17 cellular contexts compared by ENCODE assay signal in the genomic region with DNA sequence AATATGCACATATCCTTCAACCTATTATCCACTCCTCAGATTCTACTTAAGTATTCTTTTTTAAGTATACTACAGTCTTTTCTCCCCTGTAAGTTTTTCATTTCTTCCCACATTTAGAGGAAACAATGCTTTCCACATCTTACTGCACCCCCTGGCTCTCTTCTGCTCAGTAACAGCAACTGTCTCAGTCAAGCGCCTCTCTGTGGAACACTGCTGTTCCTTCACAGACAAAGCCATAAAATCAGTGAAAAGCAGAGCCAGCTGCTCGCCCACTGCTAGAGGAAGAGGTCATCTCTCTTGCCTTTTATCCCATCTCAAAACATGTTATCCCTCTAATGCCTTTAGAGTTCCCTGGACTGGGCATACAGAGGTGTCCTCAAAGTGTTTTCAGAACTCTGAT. TPM values are rescaled to one million over a fixed set of nuclear protein-coding genes. Genes with fewer than 3 reads are reported as not detected.
DNase-seq lines count a peak whose midpoint lies in the region; ATAC-seq and TF ChIP-seq lines count a peak whose summit lies in the region.
"Had no signal": no experiment of that assay in that cellular context is flagged by ENCODE, and none has a peak within 500 bp of the region (broad histone marks: within the 10 kb centered on the region; RNA-seq: fewer than 3 reads in every experiment).

No MANE protein-coding gene starts in this region.

- H2AFZ ChIP-seq in SK-N-SH (ENCODE audit: low read depth) (no peak overlapping the region), fibroblast of lung (ENCODE audit: low read length) (peak overlapping the region; percentile 11)

- H3K79me2 ChIP-seq in SK-N-SH (ENCODE audit: insufficient read depth): no peaks in the 10 kb centered on the region
- no peaks in the 10 kb centered on the region for H3K79me2 ChIP-seq in fibroblast of lung (ENCODE audit: control insufficient read depth, insufficient read depth, low read length)

- H3K27me3 ChIP-seq in SK-N-SH (ENCODE audit: insufficient read depth): no peaks in the 10 kb centered on the region
- H3K27me3 ChIP-seq in Panc1 (ENCODE audit: control insufficient read depth, insufficient read depth, low read length): no peaks in the 10 kb centered on the region
- no peaks in the 10 kb centered on the region for H3K27me3 ChIP-seq in fibroblast of lung (ENCODE audit: control insufficient read depth, insufficient read depth, low read length)

- peaks cover 7% of the 10 kb centered on the region for H3K27me3 Mint-ChIP-seq in activated CD8-positive, alpha-beta memory T cell treated with anti-CD3 and anti-CD28 coated beads, Interleukin-2, amount 10 ng/mL, durations not matched to agents 7 days and 5 days

- ATAC-seq in SK-N-SH treated with all-trans-retinoic acid at 6 μM for 48 hours: peak; percentile 45; the same call in 2 of the 3 replicates
- ATAC-seq in Panc1: 0 out of 2 replicates have a peak, but pooled peaks have one; percentile 59
- ATAC-seq in sciatic nerve: peak; percentile 67
- ATAC-seq in activated CD8-positive, alpha-beta memory T cell treated with anti-CD3 and anti-CD28 coated beads, Interleukin-2, amount 10 ng/mL, durations not matched to agents 7 days and 5 days: no peak
- ATAC-seq in HG03139 (IDR thresholded peaks at IDR 0.05; ENCODE audit: unreplicated experiment): no peak

- H3K4me3 ChIP-seq in SK-N-SH (ENCODE audit: low read depth in 2 of 2, low read length in 1 of 2): no peak overlapping the region
- H3K4me3 ChIP-seq in Panc1 (ENCODE audit: low read depth in 2 of 2, low read length in 2 of 2): no peak overlapping the region
- no peak overlapping the region for H3K4me3 ChIP-seq in fibroblast of lung (replicated peaks in 1 of 4; ENCODE audit: control extremely low read depth in 1 of 4, insufficient read depth in 1 of 4, low read depth in 3 of 4, low read length in 4 of 4)

- no peaks in the 10 kb centered on the region for H3F3A ChIP-seq in SK-N-SH (replicated peaks; ENCODE audit: insufficient read depth)

- BruUV-seq in Panc1 (replicated peaks; lab: Mats Ljungman, UMichigan): no TSS peak

- H3K27ac ChIP-seq in SK-N-SH (ENCODE audit: low read depth in 2 of 2, low read length in 1 of 2) (no peak overlapping the region), Panc1 (ENCODE audit: low read length) (no peak overlapping the region), fibroblast of lung (ENCODE audit: insufficient read depth, low read length) (no peak overlapping the region)

- POLR2A ChIA-PET in SK-N-SH (lab: Yijun Ruan, JAX) (no interaction called here), Panc1 (lab: Charles Lee) (interaction anchor here (0.9 kb wide), 1 partner anchor 112 kb away, joined by 3 read pairs; no protein-coding TSS in a partner anchor)

- H3K36me3 Mint-ChIP-seq in activated CD8-positive, alpha-beta memory T cell treated with anti-CD3 and anti-CD28 coated beads, Interleukin-2, amount 10 ng/mL, durations not matched to agents 7 days and 5 days: no peaks in the 10 kb centered on the region

- H3K9ac ChIP-seq in SK-N-SH (no peak overlapping the region), fibroblast of lung (ENCODE audit: insufficient read depth, low read length) (no peak overlapping the region)

- no peak for DNase-seq in SK-N-SH
- DNase-seq in Panc1 (ENCODE audit: low read depth, low spot score): no peak
- DNase-seq in fibroblast of lung (ENCODE audit: low read depth in 2 of 2): no peak
- no peak for DNase-seq in sciatic nerve (ENCODE audit: low spot score)
- DNase-seq in activated CD8-positive, alpha-beta memory T cell treated with anti-CD3 and anti-CD28 coated beads, Interleukin-2, amount 10 ng/mL, durations not matched to agents 7 days and 5 days: no peak
- DNase-seq in middle frontal gyrus (ENCODE audit: extremely low spot score, low spot score): no peak
- DNase-seq: COR-L47; dermis blood vessel endothelial cell; HCEC 1CT; kidney; NCI-H2029; occipital lobe; stimulated activated CD4-positive, alpha-beta T cell treated with anti-CD3 and anti-CD28 coated beads, Interleukin-4, amount 100 ng/mL, for 24 hours; stimulated activated CD8-positive, alpha-beta memory T cell treated with anti-CD3 and anti-CD28 coated beads, Interleukin-4, amount 100 ng/mL, for 48 hours; T-helper 2 cell had no signal

- in situ Hi-C loops in Panc1 (cut with HindIII; ENCODE audit: low pct_unique_long_range_greater_than_20kb, low sequenced_read_pairs): no loop called here

- H3K4me1 ChIP-seq in SK-N-SH (ENCODE audit: control insufficient read depth in 1 of 2, insufficient read depth in 2 of 2, low read depth in 1 of 2, low read length in 1 of 2) (no peaks in the 10 kb centered on the region), Panc1 (ENCODE audit: control insufficient read depth, insufficient read depth, low read length) (peaks cover 4% of the 10 kb centered on the region; the same call in 1 of the 2 replicates), fibroblast of lung (ENCODE audit: control insufficient read depth, extremely low read depth, insufficient read depth, low read length) (no peaks in the 10 kb centered on the region)

- H3K9me3 ChIP-seq in SK-N-SH (no peaks in the 10 kb centered on the region), Panc1 (ENCODE audit: control insufficient read depth, insufficient read depth, low read depth, low read length) (peaks cover 7% of the 10 kb centered on the region; the same call in 1 of the 2 replicates), fibroblast of lung (ENCODE audit: control insufficient read depth, insufficient read depth, low read depth, low read length) (no peaks in the 10 kb centered on the region)

- no peaks in the 10 kb centered on the region for H3K9me3 Mint-ChIP-seq in activated CD8-positive, alpha-beta memory T cell treated with anti-CD3 and anti-CD28 coated beads, Interleukin-2, amount 10 ng/mL, durations not matched to agents 7 days and 5 days (ENCODE audit: low read depth)

- intact Hi-C loops in Panc1 (cut with micrococcal nuclease; ENCODE audit: unreplicated experiment): loop anchor here (10.0 kb wide), 1 partner anchor 203 kb away; no protein-coding TSS in a partner anchor
- intact Hi-C loops in sciatic nerve (cut with DNase I): no loop called here

- H3K4me2 ChIP-seq in SK-N-SH (no peak overlapping the region), fibroblast of lung (ENCODE audit: extremely low read depth, insufficient read depth, low read length) (no peak overlapping the region)

- WGBS in SK-N-SH (ENCODE audit: low lambda C conversion rate): 65% methylated on average over 2 of the region's 2 CpGs

- H4K20me1 ChIP-seq in SK-N-SH (ENCODE audit: insufficient read depth): no peaks in the 10 kb centered on the region
- no peaks in the 10 kb centered on the region for H4K20me1 ChIP-seq in fibroblast of lung (ENCODE audit: control insufficient read depth, extremely low read depth, insufficient read depth, low read length)

- CTCF ChIA-PET in SK-N-SH (lab: Yijun Ruan, JAX): interaction anchor here (1.0 to 1.4 kb wide), 2 partner anchors 16 to 23 kb away, joined by 3 to 4 read pairs; no protein-coding TSS in a partner anchor
- CTCF ChIA-PET in Panc1 (lab: Charles Lee): no interaction called here
- CTCF ChIA-PET in activated CD8-positive, alpha-beta memory T cell treated with anti-CD3 and anti-CD28 coated beads, Interleukin-2, amount 10 ng/mL, durations not matched to agents 7 days and 5 days (lab: Charles Lee): interaction anchor here (1.2 kb wide), 1 partner anchor 26 kb away, joined by 3 read pairs; no protein-coding TSS in a partner anchor

- no peaks in the 10 kb centered on the region for H3K36me3 ChIP-seq in SK-N-SH (replicated peaks in 1 of 2; ENCODE audit: control insufficient read depth in 1 of 2, insufficient read depth in 2 of 2, low read length in 1 of 2)
- no peaks in the 10 kb centered on the region for H3K36me3 ChIP-seq in Panc1 (ENCODE audit: control insufficient read depth, insufficient read depth, low read length)
- no peaks in the 10 kb centered on the region for H3K36me3 ChIP-seq in fibroblast of lung (ENCODE audit: control insufficient read depth, insufficient read depth, low read length)

- no peak for TF ChIP-seq RAD21 in SK-N-SH (IDR thresholded peaks at IDR 0.05; ENCODE audit: low read length)

- H3K27ac Mint-ChIP-seq in activated CD8-positive, alpha-beta memory T cell treated with anti-CD3 and anti-CD28 coated beads, Interleukin-2, amount 10 ng/mL, durations not matched to agents 7 days and 5 days: no peak overlapping the region

- no peak overlapping the region for H3K4me3 Mint-ChIP-seq in activated CD8-positive, alpha-beta memory T cell treated with anti-CD3 and anti-CD28 coated beads, Interleukin-2, amount 10 ng/mL, durations not matched to agents 7 days and 5 days

- H3K4me1 Mint-ChIP-seq in activated CD8-positive, alpha-beta memory T cell treated with anti-CD3 and anti-CD28 coated beads, Interleukin-2, amount 10 ng/mL, durations not matched to agents 7 days and 5 days: no peaks in the 10 kb centered on the region

- TF ChIP-seq CTCF in SK-N-SH (IDR thresholded peaks at IDR 0.05): no peak
- TF ChIP-seq CTCF in Panc1 (IDR thresholded peaks at IDR 0.05): peak; percentile 27; the same call in 1 of the 2 replicates
- TF ChIP-seq CTCF in fibroblast of lung (conservative IDR thresholded peaks at IDR 0.05 in 1 of 2, IDR thresholded peaks at IDR 0.05 in 1 of 2; ENCODE audit: low read depth in 1 of 2, low read length in 2 of 2): peak in 1 of 2 donors; percentile 16

- H3K9me2 ChIP-seq in SK-N-SH: no peaks in the 10 kb centered on the region

- no peak for TF ChIP-seq EP300 in SK-N-SH (IDR thresholded peaks at IDR 0.05; ENCODE audit: borderline replicate concordance in 1 of 2, low read depth in 1 of 2, low read length in 1 of 2)

RNA-seq across cellular contexts. Expression of a gene that starts 24.8 kb away (rescaled TPM):
- polyA plus RNA-seq in SK-N-SH (2012; rRNA removed): 61.7 and 77.4 TPM in 2 replicates
- polyA plus RNA-seq in SK-N-SH (2012; cell fraction: cytosol; rRNA removed): 60.7 and 61.4 TPM in 2 replicates
- polyA plus RNA-seq in SK-N-SH (2012; cell fraction: nucleus; rRNA removed): 77.7 and 128 TPM in 2 replicates
- 75.0 TPM for total RNA-seq in Panc1 (2021; ENCODE audit: unreplicated experiment)
- 204 TPM for polyA plus RNA-seq in Panc1 (2012; ENCODE audit: insufficient read length)
- total RNA-seq in fibroblast of lung: 116 and 135 TPM in 2 replicates
- 82.9 and 105 TPM in 2 replicates for polyA plus RNA-seq in fibroblast of lung
- 85.2 and 93.5 TPM in 2 replicates for polyA plus RNA-seq in fibroblast of lung (2012)
- polyA minus RNA-seq in fibroblast of lung (ENCODE audit: low replicate concordance): 10.0 and 19.1 TPM in 2 replicates
- total RNA-seq in sciatic nerve: 72.3 TPM
- total RNA-seq in activated CD8-positive, alpha-beta memory T cell treated with anti-CD3 and anti-CD28 coated beads, Interleukin-2, amount 10 ng/mL, durations not matched to agents 7 days and 5 days: 10 to 100 TPM; 84.8 to 95.9 TPM

RNA-seq across cellular contexts. Expression of a gene that starts 25.1 kb away (rescaled TPM):
- polyA plus RNA-seq in SK-N-SH (2012; rRNA removed): 67.0 and 72.7 TPM in 2 replicates
- 83.0 and 110 TPM in 2 replicates for polyA plus RNA-seq in SK-N-SH (2012; cell fraction: cytosol; rRNA removed)
- polyA plus RNA-seq in SK-N-SH (2012; cell fraction: nucleus; rRNA removed): 35.4 and 70.9 TPM in 2 replicates
- 70.0 TPM for total RNA-seq in Panc1 (2021; ENCODE audit: unreplicated experiment)
- 42.4 TPM for polyA plus RNA-seq in Panc1 (2012; ENCODE audit: insufficient read length)
- 128 and 248 TPM in 2 replicates for total RNA-seq in fibroblast of lung
- polyA plus RNA-seq in fibroblast of lung: 167 and 208 TPM in 2 replicates
- polyA plus RNA-seq in fibroblast of lung (2012): 55.2 and 59.5 TPM in 2 replicates
- 8.1 and 12.2 TPM in 2 replicates for polyA minus RNA-seq in fibroblast of lung (ENCODE audit: low replicate concordance)
- total RNA-seq in sciatic nerve: 70.9 TPM
- 10 to 100 TPM; 66.7 to 97.5 TPM for total RNA-seq in activated CD8-positive, alpha-beta memory T cell treated with anti-CD3 and anti-CD28 coated beads, Interleukin-2, amount 10 ng/mL, durations not matched to agents 7 days and 5 days

Comparison
In these comparisons a context has a peak if more than half of its experiments do, and no peak if none do; other contexts are left out.
1. ATAC-seq: peak in SK-N-SH treated with all-trans-retinoic acid at 6 μM for 48 hours (single experiment), Panc1 (single experiment) and sciatic nerve (single experiment); none in activated CD8-positive, alpha-beta memory T cell treated with anti-CD3 and anti-CD28 coated beads, Interleukin-2, amount 10 ng/mL, durations not matched to agents 7 days and 5 days (single experiment) and HG03139 (single experiment).